15 cellular contexts compared by ENCODE assay signal in genomic region chr2:166343467-166343866, GRCh38. TPM values are rescaled to one million over a fixed set of nuclear protein-coding genes. Genes with fewer than 3 reads are reported as not detected.
DNase-seq lines count a peak whose midpoint lies in the region; ATAC-seq, FAIRE-seq and TF ChIP-seq lines count a peak whose summit lies in the region.
"Had no signal": no experiment of that assay in that cellular context is flagged by ENCODE, and none has a peak within 500 bp of the region (broad histone marks: within the 10 kb centered on the region; RNA-seq: fewer than 3 reads in every experiment).

No MANE protein-coding gene starts in this region.

- ATAC-seq in HG02610 (IDR thresholded peaks at IDR 0.05; ENCODE audit: unreplicated experiment), result peak; percentile 71
- no peak for ATAC-seq in left colon
- ATAC-seq: Panc1 had no signal

- H3K9ac ChIP-seq in keratinocyte (ENCODE audit: control insufficient read depth, extremely low read depth, insufficient read depth, low read length), result no peak overlapping the region

- intact Hi-C loops in left colon (cut with DNase I, micrococcal nuclease), result no loop called here

- H3K36me3 ChIP-seq in keratinocyte (ENCODE audit: control insufficient read depth in 2 of 2, extremely low read depth in 1 of 2, insufficient read depth in 2 of 2, low read length in 2 of 2), result no peaks in the 10 kb centered on the region

- H3K27ac ChIP-seq in keratinocyte (ENCODE audit: control insufficient read depth, insufficient read depth, low read length), result no peak overlapping the region
- H3K27ac ChIP-seq: 22Rv1 had no signal

- H3K4me2 ChIP-seq in keratinocyte (ENCODE audit: control insufficient read depth, extremely low read depth, insufficient read depth, low read depth, low read length), result no peak overlapping the region

- DNase-seq in DMS79 treated with DMSO at 0.1 percent for 48 hours (lab: John Stamatoyannopoulos, UW), result peak; percentile 9
- DNase-seq in DMS79 (lab: John Stamatoyannopoulos, UW), result no peak
- peak; percentile 94 for DNase-seq in NCI-H748 (lab: John Stamatoyannopoulos, UW; ENCODE audit: unreplicated experiment)
- no peak for DNase-seq in keratinocyte (ENCODE audit: low read depth, low spot score)
- DNase-seq in central memory CD4-positive, alpha-beta T cell, result no peak
- no peak for DNase-seq in left colon
- DNase-seq in Ammon's horn (ENCODE audit: low spot score), result no peak
- DNase-seq: activated CD4-positive, alpha-beta T cell treated with anti-CD3 and anti-CD28 coated beads, Interleukin-2, amount 10 ng/mL, durations not matched to agents 7 days and 5 days; amygdala; Caco-2; NCI-H2107; T-helper 2 cell had no signal

- no peaks in the 10 kb centered on the region for H3K4me1 ChIP-seq in keratinocyte (ENCODE audit: control insufficient read depth, extremely low read depth, insufficient read depth, low read length)
- H3K4me1 ChIP-seq: Caco-2 had no signal

- H3K79me2 ChIP-seq in keratinocyte (ENCODE audit: control insufficient read depth, insufficient read depth, low read length), result no peaks in the 10 kb centered on the region

- H3K4me3 ChIP-seq in keratinocyte (ENCODE audit: control insufficient read depth in 2 of 3, extremely low read depth in 1 of 3, insufficient read depth in 2 of 3, low read depth in 1 of 3, low read length in 3 of 3), result no peak overlapping the region

- no peaks in the 10 kb centered on the region for H3K27me3 ChIP-seq in keratinocyte (ENCODE audit: control insufficient read depth, extremely low read depth, insufficient read depth, low read length)

- no peaks in the 10 kb centered on the region for H3K9me1 ChIP-seq in keratinocyte (ENCODE audit: control insufficient read depth, extremely low read depth, insufficient read depth, low read length)

- dilution Hi-C loops in keratinocyte (cut with MboI; ENCODE audit: extremely low pct_ligation_motif_present, low sequenced_read_pairs), result no loop called here

- H4K20me1 ChIP-seq in keratinocyte (ENCODE audit: control insufficient read depth, extremely low read depth, insufficient read depth, low read length), result no peaks in the 10 kb centered on the region

- peak; percentile 23 for FAIRE-seq in keratinocyte (lab: Jason Lieb, UNC)

- no peak overlapping the region for H2AFZ ChIP-seq in keratinocyte (ENCODE audit: control insufficient read depth, low read length)

- H3K9me3 ChIP-seq in keratinocyte (ENCODE audit: control insufficient read depth, low read depth, low read length), result no peaks in the 10 kb centered on the region
- H3K9me3 ChIP-seq: Caco-2 had no signal

- TF ChIP-seq CTCF in keratinocyte (optimal IDR thresholded peaks at IDR 0.05 in 1 of 3, IDR thresholded peaks at IDR 0.05 in 1 of 3, conservative IDR thresholded peaks at IDR 0.05 in 1 of 3; ENCODE audit: extremely low read depth in 1 of 3, insufficient read depth in 2 of 3, low read length in 3 of 3), result no peak

RNA-seq across cellular contexts. Expression of gene SCN9A, which starts 32.3 kb away (rescaled TPM):
- 0.09 to 0.10 TPM (median 0.09 TPM) in 3 replicates for polyA plus RNA-seq in keratinocyte
- not detected for polyA plus RNA-seq in keratinocyte (2011; ENCODE audit: low read depth)
- polyA plus RNA-seq in keratinocyte (2011; cell fraction: cytosol; rRNA removed), result 0.02 and 0.03 TPM in 2 replicates
- polyA plus RNA-seq in keratinocyte (2011; cell fraction: nucleus; rRNA removed), result 0.05 and 0.06 TPM in 2 replicates
- polyA plus RNA-seq in keratinocyte (2012; ENCODE audit: low replicate concordance), result 0.06 and 0.19 TPM in 2 replicates
- 0.10 to 0.22 TPM in 2 of 3 replicates, not detected in the other for polyA minus RNA-seq in keratinocyte
- not detected for polyA minus RNA-seq in keratinocyte (2011; cell fraction: cytosol; rRNA and poly(A)+ RNA removed)
- polyA minus RNA-seq in keratinocyte (2011; cell fraction: nucleus; rRNA and poly(A)+ RNA removed), result 0.16 and 0.21 TPM in 2 replicates
- 10 to 100 TPM; 13.4 to 14.4 TPM for total RNA-seq in left colon

Comparison
In these comparisons a context has a peak if more than half of its experiments do, and no peak if none do; other contexts are left out.
1. DNase-seq: peak in DMS79 treated with DMSO at 0.1 percent for 48 hours (single experiment) and NCI-H748 (single experiment); none in DMS79 (single experiment), keratinocyte (single experiment), central memory CD4-positive, alpha-beta T cell (single experiment), left colon (0 of 2) and Ammon's horn (single experiment).